ENCODE assay signal across 2 cellular contexts in the genomic region with DNA sequence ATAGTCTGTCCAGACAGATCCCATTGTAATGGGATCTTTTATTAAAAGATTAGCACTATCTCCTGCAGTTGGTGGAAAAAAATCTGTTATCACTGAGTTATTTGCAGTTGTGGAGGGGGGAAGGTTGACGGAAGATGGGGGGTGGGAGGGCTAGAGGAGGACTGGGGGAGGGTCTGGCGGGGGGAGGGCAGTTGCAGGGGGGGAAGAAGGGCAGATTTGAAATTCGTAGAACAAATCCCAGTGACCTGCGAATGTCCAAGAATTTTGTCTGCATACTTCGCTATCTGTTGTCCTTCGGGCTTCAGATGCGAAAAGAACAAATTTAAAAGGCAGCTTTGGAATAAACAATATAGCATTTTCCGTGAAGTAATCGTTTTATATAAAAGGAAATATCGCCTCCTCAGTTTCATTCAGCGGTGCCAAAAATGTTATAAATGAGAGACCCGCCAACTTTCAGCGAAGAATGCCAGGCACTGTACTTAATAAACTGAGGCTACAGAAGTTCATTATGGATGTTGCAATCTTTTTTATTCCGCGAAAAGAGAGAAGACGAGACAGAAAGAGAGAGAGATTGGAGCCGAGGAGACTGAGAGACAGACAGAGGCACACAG.
TF ChIP-seq lines count a peak whose summit lies in the region.

No MANE protein-coding gene starts in this region.

TF ChIP-seq in HEK293, 187 proteins besides CTCF, POLR2A, EP300 and RAD21:
- TF ChIP-seq ZNF19 (tag by site-specific recombination; IDR thresholded peaks at IDR 0.05; ENCODE audit: low read depth) (no peak), KLF1 (tag by site-specific recombination; IDR thresholded peaks at IDR 0.05) (no peak), ZNF560 (tag by site-specific recombination; IDR thresholded peaks at IDR 0.05; ENCODE audit: borderline replicate concordance) (no peak), ZNF658 (tag by site-specific recombination; IDR thresholded peaks at IDR 0.05) (no peak), ZNF629 (tag by site-specific recombination; IDR thresholded peaks at IDR 0.05) (no peak), ZNF416 (tag by site-specific recombination; IDR thresholded peaks at IDR 0.05) (no peak), ZNF354C (tag by site-specific recombination; IDR thresholded peaks at IDR 0.05; ENCODE audit: borderline replicate concordance, low read depth) (no peak), BCL11A (tag by site-specific recombination; IDR thresholded peaks at IDR 0.05; ENCODE audit: low read depth) (no peak), GLI2 (tag by site-specific recombination; IDR thresholded peaks at IDR 0.05; ENCODE audit: borderline replicate concordance, low read depth) (no peak), ZNF175 (tag by site-specific recombination; IDR thresholded peaks at IDR 0.05) (no peak), ZNF223 (tag by site-specific recombination; IDR thresholded peaks at IDR 0.05) (no peak), ZNF350 (tag by site-specific recombination; IDR thresholded peaks at IDR 0.05) (no peak), ZNF843 (tag by site-specific recombination; IDR thresholded peaks at IDR 0.05) (no peak)
- TF ChIP-seq, protein P1, sequence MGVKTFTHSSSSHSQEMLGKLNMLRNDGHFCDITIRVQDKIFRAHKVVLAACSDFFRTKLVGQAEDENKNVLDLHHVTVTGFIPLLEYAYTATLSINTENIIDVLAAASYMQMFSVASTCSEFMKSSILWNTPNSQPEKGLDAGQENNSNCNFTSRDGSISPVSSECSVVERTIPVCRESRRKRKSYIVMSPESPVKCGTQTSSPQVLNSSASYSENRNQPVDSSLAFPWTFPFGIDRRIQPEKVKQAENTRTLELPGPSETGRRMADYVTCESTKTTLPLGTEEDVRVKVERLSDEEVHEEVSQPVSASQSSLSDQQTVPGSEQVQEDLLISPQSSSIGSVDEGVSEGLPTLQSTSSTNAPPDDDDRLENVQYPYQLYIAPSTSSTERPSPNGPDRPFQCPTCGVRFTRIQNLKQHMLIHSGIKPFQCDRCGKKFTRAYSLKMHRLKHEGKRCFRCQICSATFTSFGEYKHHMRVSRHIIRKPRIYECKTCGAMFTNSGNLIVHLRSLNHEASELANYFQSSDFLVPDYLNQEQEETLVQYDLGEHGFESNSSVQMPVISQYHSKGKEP (tag by site-specific recombination; IDR thresholded peaks at IDR 0.05): no peak

TF ChIP-seq in GM12878, 131 proteins besides CTCF, POLR2A, EP300 and RAD21:
- peak; percentile 89; the same call in 1 of the 2 replicates for TF ChIP-seq EZH2 (IDR thresholded peaks at IDR 0.05; ENCODE audit: borderline replicate concordance, control insufficient read depth, low read depth, low read length)
- no peak for TF ChIP-seq BACH1 (IDR thresholded peaks at IDR 0.05; ENCODE audit: borderline replicate concordance)
- TF ChIP-seq MEF2A (IDR thresholded peaks at IDR 0.05; ENCODE audit: insufficient read depth, low read depth, low read length): no peak
- no peak for TF ChIP-seq BMI1 (IDR thresholded peaks at IDR 0.05; ENCODE audit: borderline replicate concordance)
- no peak for TF ChIP-seq WRNIP1 (IDR thresholded peaks at IDR 0.05; ENCODE audit: borderline replicate concordance, low read depth, low read length)
- no peak for TF ChIP-seq SMAD5 (IDR thresholded peaks at IDR 0.05; ENCODE audit: low read depth)
